In the genomic region with DNA sequence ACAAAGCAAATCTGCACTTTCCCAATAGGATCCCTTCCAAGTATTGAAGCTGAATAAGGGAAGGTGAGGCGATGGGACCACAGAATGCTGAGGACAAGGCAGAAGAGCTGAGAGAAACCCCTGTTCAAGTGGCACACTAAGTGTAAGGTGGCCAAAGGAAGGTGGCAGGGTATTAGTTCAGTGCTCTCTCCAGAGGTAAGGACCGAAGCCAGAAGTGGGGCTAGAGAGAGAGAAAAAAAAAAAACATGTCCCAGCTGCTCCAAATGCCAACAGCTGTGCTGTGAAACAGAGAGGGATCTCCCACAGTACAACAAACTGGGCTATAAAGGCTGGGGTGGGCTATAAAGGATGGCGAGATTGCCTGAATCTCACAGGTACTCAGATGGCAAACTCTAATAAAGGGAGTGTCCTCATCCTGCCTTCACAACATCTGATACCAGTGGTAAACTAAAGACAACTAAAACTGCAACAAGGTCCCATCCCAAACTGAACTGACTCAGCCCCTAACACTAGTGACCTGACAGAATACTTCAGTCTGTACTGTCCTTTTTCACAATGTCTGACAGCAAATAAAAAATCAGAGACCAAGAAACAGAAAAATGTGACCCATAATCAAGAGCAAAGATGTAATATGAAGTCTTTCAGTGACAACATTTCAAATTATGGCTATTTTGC, we compare ENCODE assay signal across 2 cellular contexts.
TF ChIP-seq lines count a peak whose summit lies in the region.

No MANE protein-coding gene starts in this region.

TF ChIP-seq in HepG2, 621 proteins besides CTCF, POLR2A, EP300 and RAD21 (continued from another document and continues in another):
- TF ChIP-seq, protein P1, sequence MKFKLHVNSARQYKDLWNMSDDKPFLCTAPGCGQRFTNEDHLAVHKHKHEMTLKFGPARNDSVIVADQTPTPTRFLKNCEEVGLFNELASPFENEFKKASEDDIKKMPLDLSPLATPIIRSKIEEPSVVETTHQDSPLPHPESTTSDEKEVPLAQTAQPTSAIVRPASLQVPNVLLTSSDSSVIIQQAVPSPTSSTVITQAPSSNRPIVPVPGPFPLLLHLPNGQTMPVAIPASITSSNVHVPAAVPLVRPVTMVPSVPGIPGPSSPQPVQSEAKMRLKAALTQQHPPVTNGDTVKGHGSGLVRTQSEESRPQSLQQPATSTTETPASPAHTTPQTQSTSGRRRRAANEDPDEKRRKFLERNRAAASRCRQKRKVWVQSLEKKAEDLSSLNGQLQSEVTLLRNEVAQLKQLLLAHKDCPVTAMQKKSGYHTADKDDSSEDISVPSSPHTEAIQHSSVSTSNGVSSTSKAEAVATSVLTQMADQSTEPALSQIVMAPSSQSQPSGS (CRISPR knock-in tag; IDR thresholded peaks at IDR 0.05) = no peak
- TF ChIP-seq KLF16 (CRISPR knock-in tag; IDR thresholded peaks at IDR 0.05) (no peak), FOSL1 (CRISPR knock-in tag; IDR thresholded peaks at IDR 0.05; ENCODE audit: borderline replicate concordance) (no peak), NFIC (IDR thresholded peaks at IDR 0.05; ENCODE audit: low read length) (no peak), ZHX1 (CRISPR knock-in tag; IDR thresholded peaks at IDR 0.05; ENCODE audit: low read depth) (no peak), RBFOX2 (IDR thresholded peaks at IDR 0.05; ENCODE audit: low read depth, low read length) (no peak), KAT8 (CRISPR knock-in tag; IDR thresholded peaks at IDR 0.05) (no peak), ZFP1 (CRISPR knock-in tag; IDR thresholded peaks at IDR 0.05) (no peak), GTF3A (CRISPR knock-in tag; conservative IDR thresholded peaks at IDR 0.05) (no peak), ZNF232 (CRISPR knock-in tag; IDR thresholded peaks at IDR 0.05; ENCODE audit: borderline replicate concordance) (no peak)
- TF ChIP-seq, protein P2, sequence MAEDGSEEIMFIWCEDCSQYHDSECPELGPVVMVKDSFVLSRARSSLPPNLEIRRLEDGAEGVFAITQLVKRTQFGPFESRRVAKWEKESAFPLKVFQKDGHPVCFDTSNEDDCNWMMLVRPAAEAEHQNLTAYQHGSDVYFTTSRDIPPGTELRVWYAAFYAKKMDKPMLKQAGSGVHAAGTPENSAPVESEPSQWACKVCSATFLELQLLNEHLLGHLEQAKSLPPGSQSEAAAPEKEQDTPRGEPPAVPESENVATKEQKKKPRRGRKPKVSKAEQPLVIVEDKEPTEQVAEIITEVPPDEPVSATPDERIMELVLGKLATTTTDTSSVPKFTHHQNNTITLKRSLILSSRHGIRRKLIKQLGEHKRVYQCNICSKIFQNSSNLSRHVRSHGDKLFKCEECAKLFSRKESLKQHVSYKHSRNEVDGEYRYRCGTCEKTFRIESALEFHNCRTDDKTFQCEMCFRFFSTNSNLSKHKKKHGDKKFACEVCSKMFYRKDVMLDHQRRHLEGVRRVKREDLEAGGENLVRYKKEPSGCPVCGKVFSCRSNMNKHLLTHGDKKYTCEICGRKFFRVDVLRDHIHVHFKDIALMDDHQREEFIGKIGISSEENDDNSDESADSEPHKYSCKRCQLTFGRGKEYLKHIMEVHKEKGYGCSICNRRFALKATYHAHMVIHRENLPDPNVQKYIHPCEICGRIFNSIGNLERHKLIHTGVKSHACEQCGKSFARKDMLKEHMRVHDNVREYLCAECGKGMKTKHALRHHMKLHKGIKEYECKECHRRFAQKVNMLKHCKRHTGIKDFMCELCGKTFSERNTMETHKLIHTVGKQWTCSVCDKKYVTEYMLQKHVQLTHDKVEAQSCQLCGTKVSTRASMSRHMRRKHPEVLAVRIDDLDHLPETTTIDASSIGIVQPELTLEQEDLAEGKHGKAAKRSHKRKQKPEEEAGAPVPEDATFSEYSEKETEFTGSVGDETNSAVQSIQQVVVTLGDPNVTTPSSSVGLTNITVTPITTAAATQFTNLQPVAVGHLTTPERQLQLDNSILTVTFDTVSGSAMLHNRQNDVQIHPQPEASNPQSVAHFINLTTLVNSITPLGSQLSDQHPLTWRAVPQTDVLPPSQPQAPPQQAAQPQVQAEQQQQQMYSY (CRISPR knock-in tag; IDR thresholded peaks at IDR 0.05) = no peak
- TF ChIP-seq, protein P3, sequence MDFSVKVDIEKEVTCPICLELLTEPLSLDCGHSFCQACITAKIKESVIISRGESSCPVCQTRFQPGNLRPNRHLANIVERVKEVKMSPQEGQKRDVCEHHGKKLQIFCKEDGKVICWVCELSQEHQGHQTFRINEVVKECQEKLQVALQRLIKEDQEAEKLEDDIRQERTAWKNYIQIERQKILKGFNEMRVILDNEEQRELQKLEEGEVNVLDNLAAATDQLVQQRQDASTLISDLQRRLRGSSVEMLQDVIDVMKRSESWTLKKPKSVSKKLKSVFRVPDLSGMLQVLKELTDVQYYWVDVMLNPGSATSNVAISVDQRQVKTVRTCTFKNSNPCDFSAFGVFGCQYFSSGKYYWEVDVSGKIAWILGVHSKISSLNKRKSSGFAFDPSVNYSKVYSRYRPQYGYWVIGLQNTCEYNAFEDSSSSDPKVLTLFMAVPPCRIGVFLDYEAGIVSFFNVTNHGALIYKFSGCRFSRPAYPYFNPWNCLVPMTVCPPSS (IDR thresholded peaks at IDR 0.05) = no peak

TF ChIP-seq in WTC11, 78 proteins besides CTCF, POLR2A, EP300 and RAD21 (continued from another document):
- TF ChIP-seq NFYB (CRISPR knock-in tag; conservative IDR thresholded peaks at IDR 0.05; ENCODE audit: low read depth) = no peak
- no peak for TF ChIP-seq ERG (CRISPR knock-in tag; IDR thresholded peaks at IDR 0.05)
- no peak for TF ChIP-seq PREB (CRISPR knock-in tag; IDR thresholded peaks at IDR 0.05; ENCODE audit: borderline replicate concordance)
- TF ChIP-seq ZNF121 (CRISPR knock-in tag; IDR thresholded peaks at IDR 0.05) = no peak
- TF ChIP-seq OVOL2 (CRISPR knock-in tag; IDR thresholded peaks at IDR 0.05; ENCODE audit: borderline replicate concordance) = no peak
- TF ChIP-seq, protein P4, sequence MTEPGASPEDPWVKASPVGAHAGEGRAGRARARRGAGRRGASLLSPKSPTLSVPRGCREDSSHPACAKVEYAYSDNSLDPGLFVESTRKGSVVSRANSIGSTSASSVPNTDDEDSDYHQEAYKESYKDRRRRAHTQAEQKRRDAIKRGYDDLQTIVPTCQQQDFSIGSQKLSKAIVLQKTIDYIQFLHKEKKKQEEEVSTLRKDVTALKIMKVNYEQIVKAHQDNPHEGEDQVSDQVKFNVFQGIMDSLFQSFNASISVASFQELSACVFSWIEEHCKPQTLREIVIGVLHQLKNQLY (CRISPR knock-in tag; IDR thresholded peaks at IDR 0.05) = no peak
